In genomic region chr20:36050436-36051317, GRCh38 we compare ENCODE assay signal across 1 cellular context.
A peak's percentile ranks its signal among the peaks of the same experiment; 100 is the strongest.
TF ChIP-seq lines count a peak whose summit lies in the region.

No MANE protein-coding gene starts in this region.

TF ChIP-seq in HepG2, 621 proteins besides CTCF, POLR2A, EP300 and RAD21 (continued from another document and continues in another):
- TF ChIP-seq ZNF687 (CRISPR knock-in tag; IDR thresholded peaks at IDR 0.05) (peak; percentile 88), ZNF207 (IDR thresholded peaks at IDR 0.05; ENCODE audit: borderline replicate concordance) (no peak), ZNF510 (CRISPR knock-in tag; IDR thresholded peaks at IDR 0.05; ENCODE audit: low read depth) (peak; percentile 99), ZSCAN31 (CRISPR knock-in tag; IDR thresholded peaks at IDR 0.05; ENCODE audit: low read depth) (peak; percentile 99), KDM1A (CRISPR knock-in tag; IDR thresholded peaks at IDR 0.05) (peak; percentile 69; the same call in 1 of the 2 replicates), NR3C1 (CRISPR knock-in tag; IDR thresholded peaks at IDR 0.05) (no peak), TRIM22 (IDR thresholded peaks at IDR 0.05) (no peak), ZSCAN9 (CRISPR knock-in tag; IDR thresholded peaks at IDR 0.05; ENCODE audit: borderline replicate concordance) (peak; percentile 95), IKZF4 (CRISPR knock-in tag; IDR thresholded peaks at IDR 0.05; ENCODE audit: borderline replicate concordance, low read depth, not compliant biosample characterization) (peak; percentile 92), ZFP36L1 (CRISPR knock-in tag; IDR thresholded peaks at IDR 0.05) (peak; percentile 84), ZNF879 (CRISPR knock-in tag; IDR thresholded peaks at IDR 0.05) (peak; percentile 99), ZSCAN29 (CRISPR knock-in tag; conservative IDR thresholded peaks at IDR 0.05) (peak; percentile 93), ZNF629 (CRISPR knock-in tag; conservative IDR thresholded peaks at IDR 0.05) (no peak; the same call in none of the 2 replicates), ZNF121 (CRISPR knock-in tag; IDR thresholded peaks at IDR 0.05) (peak; percentile 80), ZBTB43 (CRISPR knock-in tag; conservative IDR thresholded peaks at IDR 0.05) (peak; percentile 72; the same call in 1 of the 2 replicates), FOXM1 (CRISPR knock-in tag; IDR thresholded peaks at IDR 0.05) (no peak), DMAP1 (CRISPR knock-in tag; IDR thresholded peaks at IDR 0.05) (peak; percentile 99), ELK4 (CRISPR knock-in tag; IDR thresholded peaks at IDR 0.05; ENCODE audit: borderline replicate concordance) (0 out of 2 replicates have a peak, but pooled peaks have one; percentile 4), NR2F2 (IDR thresholded peaks at IDR 0.05; ENCODE audit: borderline replicate concordance, low read depth) (no peak), ZSCAN21 (CRISPR knock-in tag; IDR thresholded peaks at IDR 0.05; ENCODE audit: borderline replicate concordance) (peak; percentile 95), FUBP1 (CRISPR knock-in tag; IDR thresholded peaks at IDR 0.05; ENCODE audit: borderline replicate concordance) (peak; percentile 96; the same call in 1 of the 2 replicates), REL (CRISPR knock-in tag; conservative IDR thresholded peaks at IDR 0.05) (peak; percentile 80; the same call in 1 of the 2 replicates), PAXIP1 (CRISPR knock-in tag; conservative IDR thresholded peaks at IDR 0.05) (peak; percentile 82), ZNF18 (CRISPR knock-in tag; IDR thresholded peaks at IDR 0.05; ENCODE audit: insufficient replicate concordance) (peak; percentile 91), RFX5 (IDR thresholded peaks at IDR 0.05; ENCODE audit: low read depth, low read length) (peak; percentile 34), TMF1 (CRISPR knock-in tag; IDR thresholded peaks at IDR 0.05; ENCODE audit: low read depth) (peak; percentile 97), BRD4 (CRISPR knock-in tag; IDR thresholded peaks at IDR 0.05) (peak; percentile 90), CCAR2 (optimal IDR thresholded peaks at IDR 0.05; ENCODE audit: low read depth, low read length) (no peak), ZNF839 (CRISPR knock-in tag; IDR thresholded peaks at IDR 0.05; ENCODE audit: borderline replicate concordance) (peak; percentile 45; the same call in 1 of the 2 replicates), ZNF775 (CRISPR knock-in tag; IDR thresholded peaks at IDR 0.05; ENCODE audit: borderline replicate concordance) (peak; percentile 95), ZNF652 (CRISPR knock-in tag; IDR thresholded peaks at IDR 0.05; ENCODE audit: borderline replicate concordance, low read depth) (0 out of 2 replicates have a peak, but pooled peaks have one; percentile 57), ZMYM4 (CRISPR knock-in tag; IDR thresholded peaks at IDR 0.05) (peak; percentile 89), ZBTB7B (CRISPR knock-in tag; IDR thresholded peaks at IDR 0.05) (peak; percentile 79; the same call in 1 of the 2 replicates), FOXJ3 (CRISPR knock-in tag; IDR thresholded peaks at IDR 0.05; ENCODE audit: borderline replicate concordance) (no peak; the same call in 1 of the 2 replicates), SYNCRIP (IDR thresholded peaks at IDR 0.05; ENCODE audit: insufficient read depth, low read depth, low read length) (no peak), ZBTB39 (CRISPR knock-in tag; IDR thresholded peaks at IDR 0.05) (peak; percentile 95; the same call in 1 of the 2 replicates), NFKB2 (CRISPR knock-in tag; IDR thresholded peaks at IDR 0.05; ENCODE audit: borderline replicate concordance) (peak; percentile 53; the same call in 1 of the 2 replicates), FOXO1 (CRISPR knock-in tag; IDR thresholded peaks at IDR 0.05) (peak; percentile 80), MAF1 (CRISPR knock-in tag; IDR thresholded peaks at IDR 0.05; ENCODE audit: borderline replicate concordance) (peak; percentile 91; the same call in 1 of the 2 replicates), ZNF382 (CRISPR knock-in tag; IDR thresholded peaks at IDR 0.05; ENCODE audit: borderline replicate concordance) (no peak), FOXA3 (CRISPR knock-in tag; IDR thresholded peaks at IDR 0.05) (peak; percentile 76), ISX (CRISPR knock-in tag; conservative IDR thresholded peaks at IDR 0.05) (no peak), ZBTB37 (CRISPR knock-in tag; IDR thresholded peaks at IDR 0.05) (no peak), SP2 (CRISPR knock-in tag; IDR thresholded peaks at IDR 0.05) (peak; percentile 61), ATF7-NPFF (CRISPR knock-in tag; IDR thresholded peaks at IDR 0.05; ENCODE audit: low read depth) (peak; percentile 73)
